ENCODE assay signal across 9 cellular contexts in the genomic region with DNA sequence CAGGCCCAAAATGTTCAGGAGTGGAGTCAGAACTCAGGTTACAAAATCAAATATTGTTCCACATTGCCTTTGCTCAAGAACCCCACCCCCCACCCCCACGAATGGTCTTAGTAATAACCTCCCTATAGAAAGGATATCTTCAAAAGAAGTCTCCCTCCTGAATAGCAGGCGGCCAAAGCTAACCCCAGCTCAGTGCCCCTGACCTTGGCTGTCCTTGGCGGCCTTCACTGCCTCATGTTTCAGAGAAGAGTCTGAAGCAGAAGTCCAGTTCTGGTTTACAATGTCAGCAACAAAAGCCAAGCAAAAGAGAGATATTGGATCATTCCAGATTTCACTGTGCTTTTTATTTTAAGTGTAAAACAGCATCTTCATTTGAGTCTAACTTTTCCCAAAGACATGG.
"Had no signal": no experiment of that assay in that cellular context is flagged by ENCODE, and none has a peak within 500 bp of the region (broad histone marks: within the 10 kb centered on the region; RNA-seq: fewer than 3 reads in every experiment).

No MANE protein-coding gene starts in this region.

- H2AFZ ChIP-seq: GM23248 had no signal

- H3K27ac Mint-ChIP-seq: HFFc6 had no signal

- H3K4me3 ChIP-seq: GM23248, HAP-1, K562 had no signal

- H3K4me3 Mint-ChIP-seq: HFFc6 had no signal

- DNase-seq: GM23248, GOT3, H7, HFFc6, IMR-90 had no signal

- H3K9me3 ChIP-seq: HAP-1 had no signal

- H3K36me3 ChIP-seq: HAP-1 had no signal

- H3K9ac ChIP-seq: GM23248 had no signal

- H3K4me1 ChIP-seq: HAP-1 had no signal

- H3K27ac ChIP-seq: GM23248, HL-60 had no signal

- ATAC-seq: HCT116, K562 had no signal

- FAIRE-seq: K562 had no signal
